ENCODE assay signal across 12 cellular contexts in genomic region chr3:171875923-171876412, GRCh38. TPM values are rescaled to one million over a fixed set of nuclear protein-coding genes. Genes with fewer than 3 reads are reported as not detected.
A peak's percentile ranks its signal among the peaks of the same experiment; 100 is the strongest.
DNase-seq lines count a peak whose midpoint lies in the region; ATAC-seq and TF ChIP-seq lines count a peak whose summit lies in the region.
"Had no signal": no experiment of that assay in that cellular context is flagged by ENCODE, and none has a peak within 500 bp of the region (broad histone marks: within the 10 kb centered on the region; RNA-seq: fewer than 3 reads in every experiment).

No MANE protein-coding gene starts in this region.

- no peak for ATAC-seq in activated CD8-positive, alpha-beta memory T cell treated with anti-CD3 and anti-CD28 coated beads, Interleukin-2, amount 10 ng/mL, durations not matched to agents 7 days and 5 days
- ATAC-seq: CD8-positive, alpha-beta T cell had no signal

- no peaks in the 10 kb centered on the region for H3K27me3 Mint-ChIP-seq in nephron (ENCODE audit: low read depth)
- H3K27me3 Mint-ChIP-seq in Caco-2 (ENCODE audit: insufficient read depth, unreplicated experiment) = no peaks in the 10 kb centered on the region
- H3K27me3 Mint-ChIP-seq in activated CD8-positive, alpha-beta memory T cell treated with anti-CD3 and anti-CD28 coated beads, Interleukin-2, amount 10 ng/mL, durations not matched to agents 7 days and 5 days = peaks cover 41% of the 10 kb centered on the region

- H3K9me3 Mint-ChIP-seq in nephron (no peaks in the 10 kb centered on the region), Caco-2 (ENCODE audit: unreplicated experiment) (no peaks in the 10 kb centered on the region)
- H3K9me3 Mint-ChIP-seq in activated CD8-positive, alpha-beta memory T cell treated with anti-CD3 and anti-CD28 coated beads, Interleukin-2, amount 10 ng/mL, durations not matched to agents 7 days and 5 days (ENCODE audit: low read depth) = no peaks in the 10 kb centered on the region
- H3K9me3 Mint-ChIP-seq: CD8-positive, alpha-beta T cell had no signal

- H3K9me3 ChIP-seq in AG04450 (ENCODE audit: control insufficient read depth, insufficient read depth, low read length) (no peaks in the 10 kb centered on the region), Caco-2 (no peaks in the 10 kb centered on the region)
- H3K9me3 ChIP-seq: right atrium auricular region had no signal

- H3K4me3 ChIP-seq in AG04450 (ENCODE audit: low read depth, low read length) (no peak overlapping the region), coronary artery (no peak overlapping the region), Caco-2 (ENCODE audit: low read depth, low read length) (no peak overlapping the region)
- H3K4me3 ChIP-seq: right atrium auricular region had no signal

- intact Hi-C loops in Caco-2 (cut with micrococcal nuclease; ENCODE audit: unreplicated experiment) = no loop called here

- no peak for TF ChIP-seq CTCF in AG04450 (IDR thresholded peaks at IDR 0.05; ENCODE audit: low read depth, low read length)
- TF ChIP-seq CTCF in coronary artery (IDR thresholded peaks at IDR 0.05) = no peak
- no peak for TF ChIP-seq CTCF in nephron (IDR thresholded peaks at IDR 0.05; ENCODE audit: unreplicated experiment in 3 of 3)
- TF ChIP-seq CTCF in Caco-2 (IDR thresholded peaks at IDR 0.05; ENCODE audit: insufficient read depth in 1 of 2, low read depth in 1 of 2, low read length in 1 of 2, severe bottlenecking in 1 of 2, unreplicated experiment in 1 of 2) = no peak

- peaks cover 8% of the 10 kb centered on the region; the same call in 1 of the 2 replicates for H3K4me1 ChIP-seq in Caco-2

- no peaks in the 10 kb centered on the region for H3K36me3 Mint-ChIP-seq in nephron (ENCODE audit: low read depth)
- H3K36me3 Mint-ChIP-seq in Caco-2 (ENCODE audit: insufficient read depth, unreplicated experiment) = no peaks in the 10 kb centered on the region
- no peaks in the 10 kb centered on the region for H3K36me3 Mint-ChIP-seq in activated CD8-positive, alpha-beta memory T cell treated with anti-CD3 and anti-CD28 coated beads, Interleukin-2, amount 10 ng/mL, durations not matched to agents 7 days and 5 days
- H3K36me3 Mint-ChIP-seq: CD8-positive, alpha-beta T cell had no signal

- H3K27me3 ChIP-seq in AG04450 (ENCODE audit: control insufficient read depth, insufficient read depth, low read length) (no peaks in the 10 kb centered on the region), Caco-2 (replicated peaks; ENCODE audit: control insufficient read depth, insufficient read depth, low read length) (no peaks in the 10 kb centered on the region)
- H3K27me3 ChIP-seq: right atrium auricular region had no signal

- POLR2A ChIA-PET in AG04450 (lab: Yijun Ruan, JAX) (no interaction called here), Caco-2 (lab: Charles Lee) (no interaction called here)

- H3K4me1 Mint-ChIP-seq in nephron = peaks cover 73% of the 10 kb centered on the region
- no peaks in the 10 kb centered on the region for H3K4me1 Mint-ChIP-seq in Caco-2 (ENCODE audit: low read depth, unreplicated experiment)
- H3K4me1 Mint-ChIP-seq in activated CD8-positive, alpha-beta memory T cell treated with anti-CD3 and anti-CD28 coated beads, Interleukin-2, amount 10 ng/mL, durations not matched to agents 7 days and 5 days = peaks cover 9% of the 10 kb centered on the region

- H3K4me3 Mint-ChIP-seq in nephron (peak overlapping the region in 1 of 3 experiments; percentile 2), Caco-2 (ENCODE audit: unreplicated experiment) (no peak overlapping the region)
- H3K4me3 Mint-ChIP-seq in activated CD8-positive, alpha-beta memory T cell treated with anti-CD3 and anti-CD28 coated beads, Interleukin-2, amount 10 ng/mL, durations not matched to agents 7 days and 5 days = no peak overlapping the region
- H3K4me3 Mint-ChIP-seq: CD8-positive, alpha-beta T cell had no signal

- CTCF ChIA-PET in AG04450 (lab: Charles Lee) = no interaction called here
- CTCF ChIA-PET in Caco-2 (lab: Charles Lee) = no interaction called here
- CTCF ChIA-PET in activated CD8-positive, alpha-beta memory T cell treated with anti-CD3 and anti-CD28 coated beads, Interleukin-2, amount 10 ng/mL, durations not matched to agents 7 days and 5 days (lab: Charles Lee) = no interaction called here

- H3K27ac Mint-ChIP-seq in nephron (peak overlapping the region; percentile 88 to 97 (median 96)), Caco-2 (ENCODE audit: unreplicated experiment) (no peak overlapping the region)
- H3K27ac Mint-ChIP-seq in activated CD8-positive, alpha-beta memory T cell treated with anti-CD3 and anti-CD28 coated beads, Interleukin-2, amount 10 ng/mL, durations not matched to agents 7 days and 5 days = no peak overlapping the region
- H3K27ac Mint-ChIP-seq: CD8-positive, alpha-beta T cell had no signal

- no TSS peak for BruUV-seq in Caco-2 (replicated peaks; lab: Mats Ljungman, UMichigan)

- no peaks in the 10 kb centered on the region for H3K36me3 ChIP-seq in Caco-2 (ENCODE audit: control insufficient read depth, insufficient read depth, low read length)
- H3K36me3 ChIP-seq: right atrium auricular region had no signal

- DNase-seq in AG04450 (ENCODE audit: low read depth, low spot score) (no peak), NCI-H2029 treated with DMSO at 0.1 percent for 48 hours (lab: John Stamatoyannopoulos, UW) (peak; percentile 65), coronary artery (ENCODE audit: low spot score) (no peak), Caco-2 (no peak), SKM-1 treated with dmso at 0.1 percent for 144 hours (lab: John Stamatoyannopoulos, UW; ENCODE audit: unreplicated experiment) (no peak), hepatic stellate cell (ENCODE audit: low spot score) (no peak)
- no peak for DNase-seq in activated CD8-positive, alpha-beta memory T cell treated with anti-CD3 and anti-CD28 coated beads, Interleukin-2, amount 10 ng/mL, durations not matched to agents 7 days and 5 days
- DNase-seq: activated CD8-positive, alpha-beta memory T cell treated with anti-CD3 and anti-CD28 coated beads, Interleukin-2, amount 50 U/mL, for 48 hours; CD8-positive, alpha-beta T cell; NCI-H1436 treated with DMSO at 0.1 percent for 48 hours had no signal

- H3K27ac ChIP-seq in AG04450 (ENCODE audit: low read depth, low read length) (peak overlapping the region; percentile 12), coronary artery (peak overlapping the region; percentile 60 to 73)

RNA-seq across cellular contexts. Expression of gene TMEM212, which starts 32.8 kb away (rescaled TPM):
- polyA plus RNA-seq in AG04450 (2011; rRNA removed) = not detected in 2 replicates
- polyA minus RNA-seq in AG04450 (2011; rRNA and poly(A)+ RNA removed) = not detected in 2 replicates
- not detected in 2 replicates for total RNA-seq in Caco-2 (2022)
- not detected for total RNA-seq in activated CD8-positive, alpha-beta memory T cell treated with anti-CD3 and anti-CD28 coated beads, Interleukin-2, amount 10 ng/mL, durations not matched to agents 7 days and 5 days
- total RNA-seq: CD8-positive, alpha-beta T cell; right atrium auricular region had no signal

Comparison
In these comparisons a context has a peak if more than half of its experiments do, and no peak if none do; other contexts are left out.
1. H3K27ac Mint-ChIP-seq: peak in nephron (3 of 3); none in Caco-2 (single experiment) and activated CD8-positive, alpha-beta memory T cell treated with anti-CD3 and anti-CD28 coated beads, Interleukin-2, amount 10 ng/mL, durations not matched to agents 7 days and 5 days (single experiment).